1 cellular context compared by ENCODE assay signal in genomic region chr3:168026764-168027163, GRCh38.
TF ChIP-seq lines count a peak whose summit lies in the region.

No MANE protein-coding gene starts in this region.

TF ChIP-seq in IMR-90, 13 proteins besides CTCF, POLR2A, EP300 and RAD21 (continued from another document):
- no peak for TF ChIP-seq MAZ (IDR thresholded peaks at IDR 0.05; ENCODE audit: borderline replicate concordance, low read depth, low read length)
- no peak for TF ChIP-seq RFX5 (IDR thresholded peaks at IDR 0.05; ENCODE audit: low read depth, low read length)
- no peak for TF ChIP-seq CEBPB (IDR thresholded peaks at IDR 0.05; ENCODE audit: low read depth, low read length)
- TF ChIP-seq ELK1 (IDR thresholded peaks at IDR 0.05; ENCODE audit: borderline replicate concordance, low read depth, low read length) = no peak
- TF ChIP-seq CHD1 (IDR thresholded peaks at IDR 0.05; ENCODE audit: low read depth, low read length) = no peak
- TF ChIP-seq RCOR1 (IDR thresholded peaks at IDR 0.05; ENCODE audit: insufficient replicate concordance, low read length) = no peak
TF ChIP-seq in IMR-90: peak in this region for 0.
